ENCODE assay signal across 16 cellular contexts in the genomic region with DNA sequence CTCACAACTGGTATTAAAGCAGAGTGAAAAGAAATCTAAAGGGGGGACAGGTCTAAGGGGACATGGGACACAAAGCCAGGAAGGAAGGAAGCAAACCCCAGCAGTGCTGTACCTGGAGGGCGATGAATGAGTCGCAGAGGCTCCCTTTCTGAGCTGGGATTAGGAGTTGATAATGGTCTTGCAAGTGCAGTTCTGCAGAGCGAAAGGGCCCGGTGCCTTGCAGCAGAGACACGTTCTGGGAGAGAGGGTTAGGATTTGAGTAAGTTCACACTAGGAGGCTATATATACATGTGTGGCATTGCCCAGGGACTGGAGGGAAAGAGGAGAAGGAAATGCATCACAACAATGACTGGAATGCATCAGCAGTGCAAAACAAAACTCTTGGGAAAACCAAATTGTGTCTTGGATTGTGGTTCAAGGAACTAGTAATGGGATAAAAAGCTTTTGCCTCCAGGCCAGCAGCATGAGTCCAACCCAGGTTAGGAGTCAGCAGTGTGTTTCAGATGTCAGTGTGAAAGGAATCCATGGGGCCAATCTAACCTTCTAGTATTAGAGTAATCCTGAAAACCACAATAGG. TPM values are rescaled to one million over a fixed set of nuclear protein-coding genes. Genes with fewer than 3 reads are reported as not detected.
A peak's percentile ranks its signal among the peaks of the same experiment; 100 is the strongest.
DNase-seq lines count a peak whose midpoint lies in the region; ATAC-seq, FAIRE-seq and TF ChIP-seq lines count a peak whose summit lies in the region.
"Had no signal": no experiment of that assay in that cellular context is flagged by ENCODE, and none has a peak within 500 bp of the region (broad histone marks: within the 10 kb centered on the region; RNA-seq: fewer than 3 reads in every experiment).

No MANE protein-coding gene starts in this region.

- no peak overlapping the region for H3K27ac ChIP-seq in RWPE2 (ENCODE audit: poor library complexity, severe bottlenecking)
- H3K27ac ChIP-seq in endothelial cell of umbilical vein (ENCODE audit: insufficient read depth, low read depth, low read length) = no peak overlapping the region
- H3K27ac ChIP-seq in upper lobe of right lung = no peak overlapping the region
- H3K27ac ChIP-seq: KMS-11, thoracic aorta had no signal

- ATAC-seq in RWPE2 (ENCODE audit: low read depth) (peak; percentile 9; the same call in 2 of the 3 replicates), HG03135 (IDR thresholded peaks at IDR 0.05; ENCODE audit: unreplicated experiment) (no peak), upper lobe of right lung (no peak)
- ATAC-seq: sciatic nerve had no signal

- H3K9me3 ChIP-seq in RWPE2 (ENCODE audit: severe bottlenecking) = no peaks in the 10 kb centered on the region
- no peaks in the 10 kb centered on the region for H3K9me3 ChIP-seq in endothelial cell of umbilical vein (replicated peaks; ENCODE audit: control insufficient read depth, insufficient read depth, low read length)
- H3K9me3 ChIP-seq in upper lobe of right lung = no peaks in the 10 kb centered on the region
- H3K9me3 ChIP-seq: thoracic aorta had no signal

- H3K4me2 ChIP-seq in endothelial cell of umbilical vein (ENCODE audit: insufficient read depth, low read length) = no peak overlapping the region
- H3K4me2 ChIP-seq: KMS-11 had no signal

- H3K36me3 ChIP-seq in RWPE2 (ENCODE audit: low read depth) = no peaks in the 10 kb centered on the region
- H3K36me3 ChIP-seq in endothelial cell of umbilical vein (ENCODE audit: control insufficient read depth in 2 of 2, extremely low read depth in 1 of 2, insufficient read depth in 2 of 2, low read length in 2 of 2) = no peaks in the 10 kb centered on the region
- no peaks in the 10 kb centered on the region for H3K36me3 ChIP-seq in upper lobe of right lung
- H3K36me3 ChIP-seq: thoracic aorta had no signal

- H4K20me1 ChIP-seq in endothelial cell of umbilical vein (replicated peaks; ENCODE audit: control insufficient read depth, extremely low read depth, insufficient read depth, low read length) = no peaks in the 10 kb centered on the region

- DNase-seq in GM03348 (ENCODE audit: low spot score) = peak; percentile 46
- no peak for DNase-seq in RWPE2 (ENCODE audit: low spot score)
- DNase-seq in endothelial cell of umbilical vein (ENCODE audit: low read depth, low spot score) = no peak
- DNase-seq in renal cortical epithelial cell (ENCODE audit: low read depth) = peak; percentile 94
- no peak for DNase-seq in COLO829 (ENCODE audit: low spot score)
- no peak for DNase-seq in SHP77 treated with DMSO at 0.1 percent for 48 hours (lab: John Stamatoyannopoulos, UW)
- no peak for DNase-seq in upper lobe of right lung
- DNase-seq: activated CD4-positive, alpha-beta T cell treated with anti-CD3 and anti-CD28 coated beads, Interleukin-2, amount 50 U/mL, for 1 hour; naive B cell; NCI-H2029 treated with DMSO at 0.1 percent for 48 hours had no signal

- no peak for TF ChIP-seq CTCF in RWPE2 (IDR thresholded peaks at IDR 0.05; ENCODE audit: poor library complexity, severe bottlenecking)
- no peak for TF ChIP-seq CTCF in endothelial cell of umbilical vein (IDR thresholded peaks at IDR 0.05; ENCODE audit: extremely low read depth in 1 of 2, insufficient read depth in 1 of 2, low read depth in 1 of 2, low read length in 2 of 2)
- no peak for TF ChIP-seq CTCF in upper lobe of right lung (IDR thresholded peaks at IDR 0.05)

- no peaks in the 10 kb centered on the region for H3K79me2 ChIP-seq in endothelial cell of umbilical vein (ENCODE audit: control insufficient read depth, insufficient read depth, low read length)

- no peak overlapping the region for H2AFZ ChIP-seq in endothelial cell of umbilical vein (ENCODE audit: low read depth, low read length)

- no peak overlapping the region for H3K9ac ChIP-seq in endothelial cell of umbilical vein (replicated peaks; ENCODE audit: extremely low read depth, insufficient read depth, low read length)
- H3K9ac ChIP-seq: KMS-11 had no signal

- POLR2A ChIA-PET in endothelial cell of umbilical vein (lab: Charles Lee) = no interaction called here

- CTCF ChIA-PET in endothelial cell of umbilical vein (lab: Charles Lee) = interaction anchor here (1.3 to 1.4 kb wide), 2 partner anchors 131 to 154 kb away, joined by 3 to 7 read pairs; no protein-coding TSS in a partner anchor

- FAIRE-seq in endothelial cell of umbilical vein (lab: Jason Lieb, UNC) = peak; percentile 18
- FAIRE-seq: D721Med, frontal cortex had no signal

- BruUV-seq in endothelial cell of umbilical vein (replicated peaks; lab: Mats Ljungman, UMichigan) = no TSS peak

- dilution Hi-C loops in endothelial cell of umbilical vein (cut with MboI; ENCODE audit: extremely low pct_ligation_motif_present, low sequenced_read_pairs) = no loop called here

- H3K4me3 ChIP-seq in RWPE2 (ENCODE audit: severe bottlenecking) = no peak overlapping the region
- no peak overlapping the region for H3K4me3 ChIP-seq in endothelial cell of umbilical vein (replicated peaks in 1 of 3; ENCODE audit: insufficient read depth in 1 of 3, low read depth in 1 of 3, low read length in 3 of 3)
- no peak overlapping the region for H3K4me3 ChIP-seq in upper lobe of right lung
- H3K4me3 ChIP-seq: thoracic aorta had no signal

- H3K9me1 ChIP-seq in endothelial cell of umbilical vein (replicated peaks; ENCODE audit: control insufficient read depth, extremely low read depth, insufficient read depth, low read length) = no peaks in the 10 kb centered on the region

- TF ChIP-seq POLR2A in endothelial cell of umbilical vein (IDR thresholded peaks at IDR 0.05; ENCODE audit: low read depth, low read length) = no peak

- intact Hi-C loops in endothelial cell of umbilical vein (cut with micrococcal nuclease) = loop anchor here (5.0 kb wide), 1 partner anchor 187 kb away; no protein-coding TSS in a partner anchor
- intact Hi-C loops in upper lobe of right lung (cut with DNase I) = no loop called here

- H3K27me3 ChIP-seq in RWPE2 (ENCODE audit: insufficient read depth, poor library complexity, severe bottlenecking) (no peaks in the 10 kb centered on the region), endothelial cell of umbilical vein (ENCODE audit: control insufficient read depth in 2 of 2, insufficient read depth in 2 of 2, low read length in 2 of 2) (no peaks in the 10 kb centered on the region), upper lobe of right lung (no peaks in the 10 kb centered on the region)

- peaks cover 18% of the 10 kb centered on the region for H3K4me1 ChIP-seq in RWPE2 (ENCODE audit: insufficient read depth, poor library complexity, severe bottlenecking)
- H3K4me1 ChIP-seq in endothelial cell of umbilical vein (ENCODE audit: control insufficient read depth, extremely low read depth, insufficient read depth, low read length) = peaks cover 32% of the 10 kb centered on the region
- H3K4me1 ChIP-seq in upper lobe of right lung = peaks cover 4% of the 10 kb centered on the region

TF ChIP-seq in endothelial cell of umbilical vein, 7 proteins besides CTCF, POLR2A, EP300 and RAD21:
- TF ChIP-seq GATA2 (IDR thresholded peaks at IDR 0.05; ENCODE audit: insufficient read depth, insufficient read length, low read depth, low read length) (no peak), MYC (IDR thresholded peaks at IDR 0.05; ENCODE audit: low read depth, low read length) (no peak), JUN (IDR thresholded peaks at IDR 0.05; ENCODE audit: borderline replicate concordance, insufficient read depth, insufficient read length, low read depth) (no peak)

RNA-seq across cellular contexts. Expression of gene LIFR, which starts 38.8 kb away (rescaled TPM):
- total RNA-seq in endothelial cell of umbilical vein = 34.9 and 36.4 TPM in 2 replicates
- 3.6 and 4.1 TPM in 2 replicates for polyA plus RNA-seq in endothelial cell of umbilical vein
- 2.8 and 3.2 TPM in 2 replicates for polyA plus RNA-seq in endothelial cell of umbilical vein (2011; cell fraction: cytosol; rRNA removed)
- 12.1 and 14.6 TPM in 2 replicates for polyA plus RNA-seq in endothelial cell of umbilical vein (2011; cell fraction: nucleus; rRNA removed)
- polyA plus RNA-seq in endothelial cell of umbilical vein (2012) = 2.2 and 4.5 TPM in 2 replicates
- 27.2 and 27.5 TPM in 2 replicates for polyA minus RNA-seq in endothelial cell of umbilical vein
- polyA minus RNA-seq in endothelial cell of umbilical vein (2011; cell fraction: cytosol; rRNA and poly(A)+ RNA removed) = 54.1 TPM
- polyA minus RNA-seq in endothelial cell of umbilical vein (2011; cell fraction: nucleus; rRNA and poly(A)+ RNA removed) = 26.8 and 34.6 TPM in 2 replicates
- total RNA-seq in renal cortical epithelial cell = 10.8 and 45.7 TPM in 2 replicates
- 151 TPM for total RNA-seq in upper lobe of right lung

Comparison
In these comparisons a context has a peak if more than half of its experiments do, and no peak if none do; other contexts are left out.
1. DNase-seq: peak in GM03348 (single experiment) and renal cortical epithelial cell (single experiment); none in RWPE2 (single experiment), endothelial cell of umbilical vein (single experiment), COLO829 (single experiment), SHP77 treated with DMSO at 0.1 percent for 48 hours (single experiment) and upper lobe of right lung (single experiment).